In the genomic region with DNA sequence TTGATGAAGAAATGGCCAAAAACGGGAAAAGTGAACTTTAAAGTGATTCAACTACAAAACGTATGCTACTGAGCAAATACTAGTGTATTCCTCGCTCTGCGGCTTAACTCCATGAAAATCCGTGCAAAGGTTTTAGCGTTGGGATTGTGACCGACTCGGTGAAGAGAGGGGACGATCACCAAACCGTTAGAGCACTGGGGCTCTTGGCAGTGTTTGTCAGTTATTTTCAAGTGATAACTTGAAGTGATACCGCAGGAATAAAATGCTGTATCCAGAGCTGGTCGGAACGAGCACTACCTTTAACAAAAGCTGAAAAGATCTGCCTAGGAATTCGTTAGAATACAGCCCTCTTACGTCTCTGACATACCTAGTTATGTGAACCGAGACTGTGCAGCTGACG, we compare ENCODE assay signal across 8 cellular contexts. TPM values are rescaled to one million over a fixed set of nuclear protein-coding genes. Genes with fewer than 3 reads are reported as not detected.
DNase-seq lines count a peak whose midpoint lies in the region; ATAC-seq and TF ChIP-seq lines count a peak whose summit lies in the region.

No MANE protein-coding gene starts in this region.

- POLR2A ChIA-PET in OCI-LY7 (lab: Charles Lee), result interaction anchor here (0.6 to 1.4 kb wide), 10 partner anchors 9 to 510 kb away, joined by 3 to 7 read pairs (median 3); no protein-coding TSS in a partner anchor

- no peak for DNase-seq in activated CD4-positive, CD25-positive, alpha-beta regulatory T cell (lab: John Stamatoyannopoulos, UW)
- DNase-seq in OCI-LY7 (ENCODE audit: low spot score), result no peak
- no peak for DNase-seq in epithelial cell of esophagus (ENCODE audit: low read depth)
- no peak for DNase-seq in COR-L47 (lab: John Stamatoyannopoulos, UW)

- peak; percentile 2 to 3 for ATAC-seq in activated CD4-positive, CD25-positive, alpha-beta regulatory T cell treated with anti-CD3 and anti-CD28 coated beads, Interleukin-2, amount 50 U/mL, for 24 hours
- no peak for ATAC-seq in HG02642 (IDR thresholded peaks at IDR 0.05; ENCODE audit: poor library complexity, unreplicated experiment)
- no peak for ATAC-seq in HG03039 (IDR thresholded peaks at IDR 0.05; ENCODE audit: unreplicated experiment)

- H3K9me2 ChIP-seq in OCI-LY7 (ENCODE audit: insufficient read depth, low read length), result no peaks in the 10 kb centered on the region

- H3K36me3 ChIP-seq in OCI-LY7 (ENCODE audit: insufficient read depth, low read length) (no peaks in the 10 kb centered on the region), parathyroid adenoma (ENCODE audit: control insufficient read depth, insufficient read depth, low read length) (no peaks in the 10 kb centered on the region)

- H3K9ac ChIP-seq in parathyroid adenoma, result peak overlapping the region; percentile 61

- H3K4me3 ChIP-seq in OCI-LY7 (ENCODE audit: low read depth, low read length, poor library complexity, severe bottlenecking) (peak overlapping the region; percentile 86), epithelial cell of esophagus (ENCODE audit: low read length) (peak overlapping the region; percentile 86), parathyroid adenoma (ENCODE audit: low read depth, low read length) (peak overlapping the region; percentile 76)

- CTCF ChIA-PET in OCI-LY7 (lab: Charles Lee; ENCODE audit: unreplicated experiment), result interaction anchor here (0.6 to 0.9 kb wide), 2 partner anchors 12 to 1399 kb away, joined by 3 to 4 read pairs; no protein-coding TSS in a partner anchor

- H3K4me2 ChIP-seq in OCI-LY7 (ENCODE audit: low read length) (peak overlapping the region; percentile 83), parathyroid adenoma (ENCODE audit: low read length) (peak overlapping the region; percentile 93)

- H3K27me3 ChIP-seq in parathyroid adenoma (ENCODE audit: control insufficient read depth, insufficient read depth, low read length), result no peaks in the 10 kb centered on the region

- H3K79me2 ChIP-seq in OCI-LY7 (ENCODE audit: insufficient read depth, low read depth, low read length) (peaks cover 42% of the 10 kb centered on the region), parathyroid adenoma (peaks cover 11% of the 10 kb centered on the region)

- H3K4me1 ChIP-seq in OCI-LY7 (ENCODE audit: insufficient read depth, low read length, poor library complexity, severe bottlenecking), result peaks cover 25% of the 10 kb centered on the region
- no peaks in the 10 kb centered on the region for H3K4me1 ChIP-seq in parathyroid adenoma

- peak overlapping the region; percentile 78 for H3K27ac ChIP-seq in OCI-LY7 (ENCODE audit: low read depth, low read length, poor library complexity, severe bottlenecking)
- peak overlapping the region; percentile 98 for H3K27ac ChIP-seq in parathyroid adenoma

- TSS peak; percentile 97 for BruUV-seq in OCI-LY7 (replicated peaks; lab: Mats Ljungman, UMichigan)

- intact Hi-C loops in OCI-LY7 (cut with micrococcal nuclease; ENCODE audit: unreplicated experiment), result no loop called here

- H2AFZ ChIP-seq in OCI-LY7 (ENCODE audit: low read length) (peak overlapping the region; percentile 87), parathyroid adenoma (peak overlapping the region; percentile 100)

- TF ChIP-seq CTCF in OCI-LY7 (conservative IDR thresholded peaks at IDR 0.05; ENCODE audit: low read length) (no peak), epithelial cell of esophagus (IDR thresholded peaks at IDR 0.05; ENCODE audit: insufficient read depth, low read depth, low read length, missing control alignments) (no peak), parathyroid adenoma (IDR thresholded peaks at IDR 0.05) (no peak)

- H3K9me3 ChIP-seq in OCI-LY7 (ENCODE audit: low read length) (no peaks in the 10 kb centered on the region), parathyroid adenoma (ENCODE audit: control insufficient read depth, low read length) (no peaks in the 10 kb centered on the region)

- H4K20me1 ChIP-seq in OCI-LY7 (ENCODE audit: insufficient read depth, low read length), result peaks cover 27% of the 10 kb centered on the region

RNA-seq across cellular contexts. Expression of a gene that starts 0.8 kb away (rescaled TPM):
- total RNA-seq in OCI-LY7 (2014; rRNA removed; shearing (Covaris generic)), result 9.1 and 14.2 TPM in 2 replicates
- 16.4 and 16.5 TPM in 2 replicates for total RNA-seq in OCI-LY7 (2022)

Comparison
In these comparisons a context has a peak if more than half of its experiments do, and no peak if none do; other contexts are left out.
1. ATAC-seq: peak in activated CD4-positive, CD25-positive, alpha-beta regulatory T cell treated with anti-CD3 and anti-CD28 coated beads, Interleukin-2, amount 50 U/mL, for 24 hours (2 of 2); none in HG02642 (single experiment) and HG03039 (single experiment).
2. Peak in every context shown above with its lines, with median percentiles within 50 percentile points of each other: H3K4me3 ChIP-seq.